2 cellular contexts compared by ENCODE assay signal in the genomic region with DNA sequence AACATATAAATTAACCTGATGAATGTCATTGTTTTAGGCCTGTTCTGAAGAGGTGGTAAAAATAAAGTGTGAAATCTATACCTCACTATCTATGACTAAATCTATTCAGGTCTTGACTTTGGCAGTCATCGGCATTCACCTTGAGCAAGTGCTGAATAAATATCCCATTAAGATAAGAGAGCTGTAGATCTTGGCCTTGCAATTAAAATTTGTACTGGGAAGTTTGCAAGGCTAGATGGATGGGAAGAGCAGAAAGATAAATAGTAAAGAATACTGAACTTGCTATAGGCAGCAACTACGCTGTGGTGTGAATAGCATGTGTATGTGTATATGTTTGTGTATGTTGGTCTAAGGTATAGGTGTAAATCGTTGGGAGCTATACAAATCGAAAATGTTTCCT.
TF ChIP-seq lines count a peak whose summit lies in the region.

No MANE protein-coding gene starts in this region.

TF ChIP-seq in A549, 52 proteins besides CTCF, POLR2A, EP300 and RAD21 (continued from another document):
- TF ChIP-seq MAZ (IDR thresholded peaks at IDR 0.05; ENCODE audit: borderline replicate concordance, low read depth, low read length) (no peak), MAFK (IDR thresholded peaks at IDR 0.05; ENCODE audit: partially characterized antibody) (no peak)
- TF ChIP-seq, protein P1, sequence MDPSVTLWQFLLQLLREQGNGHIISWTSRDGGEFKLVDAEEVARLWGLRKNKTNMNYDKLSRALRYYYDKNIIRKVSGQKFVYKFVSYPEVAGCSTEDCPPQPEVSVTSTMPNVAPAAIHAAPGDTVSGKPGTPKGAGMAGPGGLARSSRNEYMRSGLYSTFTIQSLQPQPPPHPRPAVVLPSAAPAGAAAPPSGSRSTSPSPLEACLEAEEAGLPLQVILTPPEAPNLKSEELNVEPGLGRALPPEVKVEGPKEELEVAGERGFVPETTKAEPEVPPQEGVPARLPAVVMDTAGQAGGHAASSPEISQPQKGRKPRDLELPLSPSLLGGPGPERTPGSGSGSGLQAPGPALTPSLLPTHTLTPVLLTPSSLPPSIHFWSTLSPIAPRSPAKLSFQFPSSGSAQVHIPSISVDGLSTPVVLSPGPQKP (IDR thresholded peaks at IDR 0.05; ENCODE audit: low read depth, low read length), result no peak

TF ChIP-seq in HEK293, 187 proteins besides CTCF, POLR2A, EP300 and RAD21 (continued from another document):
- TF ChIP-seq ZNF37A (tag by site-specific recombination; IDR thresholded peaks at IDR 0.05) (no peak), SP7 (tag by site-specific recombination; IDR thresholded peaks at IDR 0.05) (no peak), ZNF664 (tag by site-specific recombination; IDR thresholded peaks at IDR 0.05) (no peak), YY1 (tag by site-specific recombination; IDR thresholded peaks at IDR 0.05) (no peak), ZEB2 (tag by site-specific recombination; IDR thresholded peaks at IDR 0.05) (no peak), GLIS1 (tag by site-specific recombination; IDR thresholded peaks at IDR 0.05) (no peak), MEIS1 (CRISPR knock-in tag; IDR thresholded peaks at IDR 0.05; ENCODE audit: borderline replicate concordance) (no peak)
- TF ChIP-seq, protein P2, sequence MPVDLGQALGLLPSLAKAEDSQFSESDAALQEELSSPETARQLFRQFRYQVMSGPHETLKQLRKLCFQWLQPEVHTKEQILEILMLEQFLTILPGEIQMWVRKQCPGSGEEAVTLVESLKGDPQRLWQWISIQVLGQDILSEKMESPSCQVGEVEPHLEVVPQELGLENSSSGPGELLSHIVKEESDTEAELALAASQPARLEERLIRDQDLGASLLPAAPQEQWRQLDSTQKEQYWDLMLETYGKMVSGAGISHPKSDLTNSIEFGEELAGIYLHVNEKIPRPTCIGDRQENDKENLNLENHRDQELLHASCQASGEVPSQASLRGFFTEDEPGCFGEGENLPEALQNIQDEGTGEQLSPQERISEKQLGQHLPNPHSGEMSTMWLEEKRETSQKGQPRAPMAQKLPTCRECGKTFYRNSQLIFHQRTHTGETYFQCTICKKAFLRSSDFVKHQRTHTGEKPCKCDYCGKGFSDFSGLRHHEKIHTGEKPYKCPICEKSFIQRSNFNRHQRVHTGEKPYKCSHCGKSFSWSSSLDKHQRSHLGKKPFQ (tag by site-specific recombination; IDR thresholded peaks at IDR 0.05), result 0 out of 2 replicates have a peak, but pooled peaks have one; percentile 19
TF ChIP-seq in HEK293: peak in this region for 2.
